Comparison of ENCODE assay signal across 1 cellular context in genomic region chr16:84740596-84741071, GRCh38.
TF ChIP-seq lines count a peak whose summit lies in the region.

No MANE protein-coding gene starts in this region.

TF ChIP-seq in HepG2, 621 proteins besides CTCF, POLR2A, EP300 and RAD21 (continued from another document and continues in another):
- TF ChIP-seq, protein P1, sequence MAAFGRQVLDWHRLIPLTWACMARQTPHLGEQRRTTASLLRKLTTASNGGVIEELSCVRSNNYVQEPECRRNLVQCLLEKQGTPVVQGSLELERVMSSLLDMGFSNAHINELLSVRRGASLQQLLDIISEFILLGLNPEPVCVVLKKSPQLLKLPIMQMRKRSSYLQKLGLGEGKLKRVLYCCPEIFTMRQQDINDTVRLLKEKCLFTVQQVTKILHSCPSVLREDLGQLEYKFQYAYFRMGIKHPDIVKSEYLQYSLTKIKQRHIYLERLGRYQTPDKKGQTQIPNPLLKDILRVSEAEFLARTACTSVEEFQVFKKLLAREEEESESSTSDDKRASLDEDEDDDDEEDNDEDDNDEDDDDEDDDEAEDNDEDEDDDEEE (CRISPR knock-in tag; IDR thresholded peaks at IDR 0.05), result 0 out of 2 replicates have a peak, but pooled peaks have one; percentile 36
- TF ChIP-seq TOE1 (CRISPR knock-in tag; IDR thresholded peaks at IDR 0.05) (no peak), RFX5 (IDR thresholded peaks at IDR 0.05; ENCODE audit: low read depth, low read length) (0 out of 2 replicates have a peak, but pooled peaks have one; percentile 48), ZBTB38 (CRISPR knock-in tag; IDR thresholded peaks at IDR 0.05) (peak; percentile 64), ZSCAN22 (CRISPR knock-in tag; IDR thresholded peaks at IDR 0.05) (0 out of 2 replicates have a peak, but pooled peaks have one; percentile 30), SAP130 (CRISPR knock-in tag; IDR thresholded peaks at IDR 0.05; ENCODE audit: low read depth) (peak; percentile 57), ZNF501 (CRISPR knock-in tag; IDR thresholded peaks at IDR 0.05) (peak; percentile 65; the same call in 1 of the 2 replicates), ZNF124 (CRISPR knock-in tag; IDR thresholded peaks at IDR 0.05) (no peak), CAMTA2 (CRISPR knock-in tag; IDR thresholded peaks at IDR 0.05; ENCODE audit: borderline replicate concordance) (no peak), ZNF747 (CRISPR knock-in tag; IDR thresholded peaks at IDR 0.05; ENCODE audit: borderline replicate concordance) (no peak), SOX6 (IDR thresholded peaks at IDR 0.05) (no peak), SOX6 (CRISPR knock-in tag; IDR thresholded peaks at IDR 0.05) (0 out of 2 replicates have a peak, but pooled peaks have one; percentile 21), RFX1 (IDR thresholded peaks at IDR 0.05) (0 out of 2 replicates have a peak, but pooled peaks have one; percentile 29), HOXA3 (CRISPR knock-in tag; IDR thresholded peaks at IDR 0.05) (peak; percentile 13; the same call in 1 of the 2 replicates), ZNF33B (CRISPR knock-in tag; IDR thresholded peaks at IDR 0.05) (no peak), ATF7-NPFF (CRISPR knock-in tag; IDR thresholded peaks at IDR 0.05; ENCODE audit: low read depth) (no peak), ZBTB3 (CRISPR knock-in tag; IDR thresholded peaks at IDR 0.05; ENCODE audit: borderline replicate concordance, low read depth) (no peak), HMGXB3 (CRISPR knock-in tag; IDR thresholded peaks at IDR 0.05; ENCODE audit: borderline replicate concordance) (0 out of 2 replicates have a peak, but pooled peaks have one; percentile 27), HIC2 (CRISPR knock-in tag; IDR thresholded peaks at IDR 0.05; ENCODE audit: low read depth) (0 out of 2 replicates have a peak, but pooled peaks have one; percentile 28), ZMYM4 (CRISPR knock-in tag; IDR thresholded peaks at IDR 0.05) (0 out of 2 replicates have a peak, but pooled peaks have one; percentile 23), MED1 (CRISPR knock-in tag; IDR thresholded peaks at IDR 0.05) (0 out of 2 replicates have a peak, but pooled peaks have one; percentile 8), ZSCAN29 (CRISPR knock-in tag; conservative IDR thresholded peaks at IDR 0.05) (0 out of 2 replicates have a peak, but pooled peaks have one; percentile 58), CEBPB (IDR thresholded peaks at IDR 0.05; ENCODE audit: borderline replicate concordance, low read depth, low read length) (peak; percentile 90), PRMT3 (CRISPR knock-in tag; IDR thresholded peaks at IDR 0.05; ENCODE audit: borderline replicate concordance, low read depth) (no peak), RNF219 (CRISPR knock-in tag; IDR thresholded peaks at IDR 0.05) (no peak), ZNF614 (CRISPR knock-in tag; IDR thresholded peaks at IDR 0.05; ENCODE audit: borderline replicate concordance) (no peak)
- TF ChIP-seq, protein P2, sequence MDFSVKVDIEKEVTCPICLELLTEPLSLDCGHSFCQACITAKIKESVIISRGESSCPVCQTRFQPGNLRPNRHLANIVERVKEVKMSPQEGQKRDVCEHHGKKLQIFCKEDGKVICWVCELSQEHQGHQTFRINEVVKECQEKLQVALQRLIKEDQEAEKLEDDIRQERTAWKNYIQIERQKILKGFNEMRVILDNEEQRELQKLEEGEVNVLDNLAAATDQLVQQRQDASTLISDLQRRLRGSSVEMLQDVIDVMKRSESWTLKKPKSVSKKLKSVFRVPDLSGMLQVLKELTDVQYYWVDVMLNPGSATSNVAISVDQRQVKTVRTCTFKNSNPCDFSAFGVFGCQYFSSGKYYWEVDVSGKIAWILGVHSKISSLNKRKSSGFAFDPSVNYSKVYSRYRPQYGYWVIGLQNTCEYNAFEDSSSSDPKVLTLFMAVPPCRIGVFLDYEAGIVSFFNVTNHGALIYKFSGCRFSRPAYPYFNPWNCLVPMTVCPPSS (IDR thresholded peaks at IDR 0.05), result no peak
- TF ChIP-seq, protein P3, sequence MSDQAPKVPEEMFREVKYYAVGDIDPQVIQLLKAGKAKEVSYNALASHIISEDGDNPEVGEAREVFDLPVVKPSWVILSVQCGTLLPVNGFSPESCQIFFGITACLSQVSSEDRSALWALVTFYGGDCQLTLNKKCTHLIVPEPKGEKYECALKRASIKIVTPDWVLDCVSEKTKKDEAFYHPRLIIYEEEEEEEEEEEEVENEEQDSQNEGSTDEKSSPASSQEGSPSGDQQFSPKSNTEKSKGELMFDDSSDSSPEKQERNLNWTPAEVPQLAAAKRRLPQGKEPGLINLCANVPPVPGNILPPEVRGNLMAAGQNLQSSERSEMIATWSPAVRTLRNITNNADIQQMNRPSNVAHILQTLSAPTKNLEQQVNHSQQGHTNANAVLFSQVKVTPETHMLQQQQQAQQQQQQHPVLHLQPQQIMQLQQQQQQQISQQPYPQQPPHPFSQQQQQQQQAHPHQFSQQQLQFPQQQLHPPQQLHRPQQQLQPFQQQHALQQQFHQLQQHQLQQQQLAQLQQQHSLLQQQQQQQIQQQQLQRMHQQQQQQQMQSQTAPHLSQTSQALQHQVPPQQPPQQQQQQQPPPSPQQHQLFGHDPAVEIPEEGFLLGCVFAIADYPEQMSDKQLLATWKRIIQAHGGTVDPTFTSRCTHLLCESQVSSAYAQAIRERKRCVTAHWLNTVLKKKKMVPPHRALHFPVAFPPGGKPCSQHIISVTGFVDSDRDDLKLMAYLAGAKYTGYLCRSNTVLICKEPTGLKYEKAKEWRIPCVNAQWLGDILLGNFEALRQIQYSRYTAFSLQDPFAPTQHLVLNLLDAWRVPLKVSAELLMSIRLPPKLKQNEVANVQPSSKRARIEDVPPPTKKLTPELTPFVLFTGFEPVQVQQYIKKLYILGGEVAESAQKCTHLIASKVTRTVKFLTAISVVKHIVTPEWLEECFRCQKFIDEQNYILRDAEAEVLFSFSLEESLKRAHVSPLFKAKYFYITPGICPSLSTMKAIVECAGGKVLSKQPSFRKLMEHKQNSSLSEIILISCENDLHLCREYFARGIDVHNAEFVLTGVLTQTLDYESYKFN (CRISPR knock-in tag; conservative IDR thresholded peaks at IDR 0.05), result peak; percentile 42; the same call in 1 of the 2 replicates
- TF ChIP-seq, protein P4, sequence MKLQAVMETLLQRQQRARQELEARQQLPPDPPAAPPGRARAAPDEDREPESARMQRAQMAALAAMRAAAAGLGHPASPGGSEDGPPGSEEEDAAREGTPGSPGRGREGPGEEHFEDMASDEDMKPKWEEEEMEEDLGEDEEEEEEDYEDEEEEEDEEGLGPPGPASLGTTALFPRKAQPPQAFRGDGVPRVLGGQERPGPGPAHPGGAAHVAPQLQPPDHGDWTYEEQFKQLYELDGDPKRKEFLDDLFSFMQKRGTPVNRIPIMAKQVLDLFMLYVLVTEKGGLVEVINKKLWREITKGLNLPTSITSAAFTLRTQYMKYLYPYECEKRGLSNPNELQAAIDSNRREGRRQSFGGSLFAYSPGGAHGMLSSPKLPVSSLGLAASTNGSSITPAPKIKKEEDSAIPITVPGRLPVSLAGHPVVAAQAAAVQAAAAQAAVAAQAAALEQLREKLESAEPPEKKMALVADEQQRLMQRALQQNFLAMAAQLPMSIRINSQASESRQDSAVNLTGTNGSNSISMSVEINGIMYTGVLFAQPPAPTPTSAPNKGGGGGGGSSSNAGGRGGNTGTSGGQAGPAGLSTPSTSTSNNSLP (IDR thresholded peaks at IDR 0.05; ENCODE audit: low read depth, low read length), result peak; percentile 56; the same call in 1 of the 2 replicates
- TF ChIP-seq, protein P5, sequence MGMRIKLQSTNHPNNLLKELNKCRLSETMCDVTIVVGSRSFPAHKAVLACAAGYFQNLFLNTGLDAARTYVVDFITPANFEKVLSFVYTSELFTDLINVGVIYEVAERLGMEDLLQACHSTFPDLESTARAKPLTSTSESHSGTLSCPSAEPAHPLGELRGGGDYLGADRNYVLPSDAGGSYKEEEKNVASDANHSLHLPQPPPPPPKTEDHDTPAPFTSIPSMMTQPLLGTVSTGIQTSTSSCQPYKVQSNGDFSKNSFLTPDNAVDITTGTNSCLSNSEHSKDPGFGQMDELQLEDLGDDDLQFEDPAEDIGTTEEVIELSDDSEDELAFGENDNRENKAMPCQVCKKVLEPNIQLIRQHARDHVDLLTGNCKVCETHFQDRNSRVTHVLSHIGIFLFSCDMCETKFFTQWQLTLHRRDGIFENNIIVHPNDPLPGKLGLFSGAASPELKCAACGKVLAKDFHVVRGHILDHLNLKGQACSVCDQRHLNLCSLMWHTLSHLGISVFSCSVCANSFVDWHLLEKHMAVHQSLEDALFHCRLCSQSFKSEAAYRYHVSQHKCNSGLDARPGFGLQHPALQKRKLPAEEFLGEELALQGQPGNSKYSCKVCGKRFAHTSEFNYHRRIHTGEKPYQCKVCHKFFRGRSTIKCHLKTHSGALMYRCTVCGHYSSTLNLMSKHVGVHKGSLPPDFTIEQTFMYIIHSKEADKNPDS (CRISPR knock-in tag; IDR thresholded peaks at IDR 0.05), result 0 out of 2 replicates have a peak, but pooled peaks have one; percentile 44
- TF ChIP-seq, protein P6, sequence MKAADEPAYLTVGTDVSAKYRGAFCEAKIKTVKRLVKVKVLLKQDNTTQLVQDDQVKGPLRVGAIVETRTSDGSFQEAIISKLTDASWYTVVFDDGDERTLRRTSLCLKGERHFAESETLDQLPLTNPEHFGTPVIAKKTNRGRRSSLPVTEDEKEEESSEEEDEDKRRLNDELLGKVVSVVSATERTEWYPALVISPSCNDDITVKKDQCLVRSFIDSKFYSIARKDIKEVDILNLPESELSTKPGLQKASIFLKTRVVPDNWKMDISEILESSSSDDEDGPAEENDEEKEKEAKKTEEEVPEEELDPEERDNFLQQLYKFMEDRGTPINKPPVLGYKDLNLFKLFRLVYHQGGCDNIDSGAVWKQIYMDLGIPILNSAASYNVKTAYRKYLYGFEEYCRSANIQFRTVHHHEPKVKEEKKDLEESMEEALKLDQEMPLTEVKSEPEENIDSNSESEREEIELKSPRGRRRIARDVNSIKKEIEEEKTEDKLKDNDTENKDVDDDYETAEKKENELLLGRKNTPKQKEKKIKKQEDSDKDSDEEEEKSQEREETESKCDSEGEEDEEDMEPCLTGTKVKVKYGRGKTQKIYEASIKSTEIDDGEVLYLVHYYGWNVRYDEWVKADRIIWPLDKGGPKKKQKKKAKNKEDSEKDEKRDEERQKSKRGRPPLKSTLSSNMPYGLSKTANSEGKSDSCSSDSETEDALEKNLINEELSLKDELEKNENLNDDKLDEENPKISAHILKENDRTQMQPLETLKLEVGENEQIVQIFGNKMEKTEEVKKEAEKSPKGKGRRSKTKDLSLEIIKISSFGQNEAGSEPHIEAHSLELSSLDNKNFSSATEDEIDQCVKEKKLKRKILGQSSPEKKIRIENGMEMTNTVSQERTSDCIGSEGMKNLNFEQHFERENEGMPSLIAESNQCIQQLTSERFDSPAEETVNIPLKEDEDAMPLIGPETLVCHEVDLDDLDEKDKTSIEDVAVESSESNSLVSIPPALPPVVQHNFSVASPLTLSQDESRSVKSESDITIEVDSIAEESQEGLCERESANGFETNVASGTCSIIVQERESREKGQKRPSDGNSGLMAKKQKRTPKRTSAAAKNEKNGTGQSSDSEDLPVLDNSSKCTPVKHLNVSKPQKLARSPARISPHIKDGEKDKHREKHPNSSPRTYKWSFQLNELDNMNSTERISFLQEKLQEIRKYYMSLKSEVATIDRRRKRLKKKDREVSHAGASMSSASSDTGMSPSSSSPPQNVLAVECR (CRISPR knock-in tag; IDR thresholded peaks at IDR 0.05; ENCODE audit: borderline replicate concordance), result 0 out of 2 replicates have a peak, but pooled peaks have one; percentile 42
